ENCODE assay signal across 8 cellular contexts in genomic region chr13:29935309-29935981, GRCh38.
DNase-seq lines count a peak whose midpoint lies in the region; ATAC-seq and TF ChIP-seq lines count a peak whose summit lies in the region.

No MANE protein-coding gene starts in this region.

- no peak overlapping the region for H3K4me3 ChIP-seq in aorta (ENCODE audit: low read length in 2 of 2)

- H3K27me3 ChIP-seq in aorta (ENCODE audit: control insufficient read depth in 1 of 2, insufficient read depth in 2 of 2, low read length in 1 of 2): no peaks in the 10 kb centered on the region

- H3K36me3 Mint-ChIP-seq in naive thymus-derived CD8-positive, alpha-beta T cell: no peaks in the 10 kb centered on the region

- H3K27me3 Mint-ChIP-seq in naive thymus-derived CD8-positive, alpha-beta T cell: peaks cover 0 to 2% (median 0%) of the 10 kb centered on the region in 5 donors

- 76% methylated on average over 6 of the region's 6 CpGs for WGBS in aorta, 2 donors

- H3K27ac Mint-ChIP-seq in naive thymus-derived CD8-positive, alpha-beta T cell: peak overlapping the region; percentile 69 to 96 (median 92)

- H3K27ac ChIP-seq in aorta (ENCODE audit: low read depth in 1 of 2, low read length in 2 of 2): no peak overlapping the region

- intact Hi-C loops in aorta (cut with DNase I): no loop called here

- peak overlapping the region; percentile 79 to 96 (median 89) for H3K4me3 Mint-ChIP-seq in naive thymus-derived CD8-positive, alpha-beta T cell

- CTCF ChIA-PET in GM10248 (lab: Yijun Ruan, JAX): interaction anchor here (0.9 to 4.9 kb wide), 9 partner anchors 9 to 427 kb away, joined by 3 to 99 read pairs (median 5); no protein-coding TSS in a partner anchor

- POLR2A ChIA-PET in GM10248 (lab: Yijun Ruan, JAX): no interaction called here
- POLR2A ChIA-PET in naive thymus-derived CD8-positive, alpha-beta T cell (lab: Charles Lee): interaction anchor here (0.9 to 6.6 kb wide), 15 partner anchors 9 to 680 kb away, joined by 3 to 69 read pairs (median 5); partner anchors contain the start of gene UBL3

- H3K4me1 ChIP-seq in aorta (ENCODE audit: control insufficient read depth in 1 of 2, insufficient read depth in 2 of 2, low read length in 2 of 2): no peaks in the 10 kb centered on the region

- TF ChIP-seq CTCF in GM10248 (IDR thresholded peaks at IDR 0.05; ENCODE audit: control extremely low read depth, extremely low read depth, low read depth, missing control alignments): no peak

- peaks cover 30 to 51% (median 44%) of the 10 kb centered on the region in 4 donors for H3K4me1 Mint-ChIP-seq in naive thymus-derived CD8-positive, alpha-beta T cell

- no peaks in the 10 kb centered on the region for H3K9me3 Mint-ChIP-seq in naive thymus-derived CD8-positive, alpha-beta T cell

- DNase-seq in GM10248 (ENCODE audit: extremely low spot score) (peak; percentile 80), MV-4-11 (lab: John Stamatoyannopoulos, UW) (peak; percentile 48), activated T-cell treated with anti-CD3 and anti-CD28 coated beads for 24 hours (ENCODE audit: low read depth) (peak; percentile 62), aorta (peak in 1 of 2 donors; percentile 63), NCI-H1048 (lab: John Stamatoyannopoulos, UW) (no peak), RKO (ENCODE audit: low spot score) (no peak)
- DNase-seq in naive thymus-derived CD8-positive, alpha-beta T cell: peak; percentile 18 to 84 (median 76)

- H3K36me3 ChIP-seq in aorta (ENCODE audit: control insufficient read depth in 1 of 2, insufficient read depth in 2 of 2, low read length in 1 of 2): no peaks in the 10 kb centered on the region

- ATAC-seq in GM21529 (IDR thresholded peaks at IDR 0.05; ENCODE audit: unreplicated experiment): peak; percentile 96
- ATAC-seq in naive thymus-derived CD8-positive, alpha-beta T cell: peak; percentile 94 to 95
- ATAC-seq in aorta (ENCODE audit: low FRiP score): peak; percentile 55

- H3K9me3 ChIP-seq in aorta (ENCODE audit: control insufficient read depth, low read length): no peaks in the 10 kb centered on the region

Comparison
In these comparisons a context has a peak if more than half of its experiments do, and no peak if none do; other contexts are left out.
1. DNase-seq: peak in GM10248 (single experiment), MV-4-11 (single experiment), activated T-cell treated with anti-CD3 and anti-CD28 coated beads for 24 hours (single experiment) and naive thymus-derived CD8-positive, alpha-beta T cell (10 of 10); none in NCI-H1048 (single experiment) and RKO (single experiment).
2. Peak in every context shown above with its lines, with median percentiles within 50 percentile points of each other: ATAC-seq.